ENCODE assay signal across 35 cellular contexts in the genomic region with DNA sequence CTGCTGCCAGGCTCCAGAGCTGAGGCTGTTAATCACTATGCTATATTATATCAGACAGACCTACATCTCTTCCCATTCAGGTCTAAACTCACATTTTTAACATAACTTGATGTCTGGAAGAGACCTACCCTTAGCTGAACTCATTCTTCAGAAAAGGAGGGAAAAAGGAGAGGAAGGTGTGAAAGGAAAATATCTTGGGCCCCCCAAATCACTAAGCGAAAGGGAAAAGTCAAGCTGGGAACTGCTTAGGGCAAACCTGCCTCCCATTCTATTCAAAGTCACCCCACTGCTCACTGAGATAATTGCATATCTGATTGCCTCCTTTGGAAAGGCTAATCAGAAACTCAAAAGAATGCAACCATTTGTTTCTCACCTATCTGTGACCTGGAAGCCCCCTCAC.
"Had no signal": no experiment of that assay in that cellular context is flagged by ENCODE, and none has a peak within 500 bp of the region (broad histone marks: within the 10 kb centered on the region; RNA-seq: fewer than 3 reads in every experiment).

No MANE protein-coding gene starts in this region.

- H3K4me3 ChIP-seq: MG63 had no signal

- H3K27me3 ChIP-seq: MG63 had no signal

- H3K9me3 ChIP-seq: MG63 had no signal

- H3K36me3 ChIP-seq: MG63 had no signal

- DNase-seq: Karpas-422, Kasumi-1, MG63, MM.1S, MV-4-11, NCI-H1048, NCI-H1092, NCI-H1092 treated with DMSO at 0.1 percent for 48 hours, NCI-H1105, NCI-H1105 treated with DMSO at 0.1 percent for 48 hours, NCI-H1417, NCI-H1417 treated with DMSO at 0.1 percent for 48 hours, NCI-H1436, NCI-H1436 treated with DMSO at 0.1 percent for 48 hours, NCI-H146, NCI-H1694, NCI-H1694 treated with DMSO at 0.1 percent for 48 hours, NCI-H187, NCI-H187 treated with DMSO at 0.1 percent for 48 hours, NCI-H1930, NCI-H2029, NCI-H2029 treated with DMSO at 0.1 percent for 48 hours, NCI-H2081, NCI-H2081 treated with DMSO at 0.1 percent for 48 hours, NCI-H2107, NCI-H2171, NCI-H2171 treated with DMSO at 0.1 percent for 48 hours, NCI-H2227 treated with DMSO at 0.1 percent for 48 hours, NCI-H226, NCI-H345, NCI-H446, NCI-H446 treated with DMSO at 0.1 percent for 48 hours, NCI-H510A, NCI-H510A treated with DMSO at 0.1 percent for 48 hours, NCI-H524 had no signal
